2 cellular contexts compared by ENCODE assay signal in the genomic region with DNA sequence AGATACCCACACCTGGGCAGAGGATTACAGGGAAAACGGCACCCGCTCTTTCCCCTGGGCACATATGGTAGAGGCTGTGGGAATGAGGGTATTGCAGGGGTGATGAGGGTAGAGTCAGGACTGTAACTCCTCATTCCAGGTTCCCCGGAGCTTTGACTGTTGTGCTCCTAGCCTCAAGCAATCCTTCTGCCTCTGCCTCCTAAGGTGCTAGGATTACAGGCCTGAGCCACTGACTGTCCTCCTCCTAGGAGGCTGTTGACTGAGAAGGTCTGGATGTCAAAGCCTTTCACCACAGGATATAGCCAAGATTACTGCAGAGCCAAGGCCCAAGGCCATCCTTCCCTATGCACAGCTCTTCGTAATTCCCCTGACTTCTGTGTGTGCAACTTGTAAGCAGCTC.
TF ChIP-seq lines count a peak whose summit lies in the region.

No MANE protein-coding gene starts in this region.

TF ChIP-seq in IMR-90, 13 proteins besides CTCF, POLR2A, EP300 and RAD21:
- TF ChIP-seq MXI1 (IDR thresholded peaks at IDR 0.05; ENCODE audit: borderline replicate concordance, low read depth, low read length) (no peak), MAZ (IDR thresholded peaks at IDR 0.05; ENCODE audit: borderline replicate concordance, low read depth, low read length) (no peak), SMC3 (IDR thresholded peaks at IDR 0.05; ENCODE audit: low read depth, low read length) (no peak), CEBPB (IDR thresholded peaks at IDR 0.05; ENCODE audit: low read depth, low read length) (no peak), MAFK (IDR thresholded peaks at IDR 0.05; ENCODE audit: low read depth, low read length) (no peak), RCOR1 (IDR thresholded peaks at IDR 0.05; ENCODE audit: insufficient replicate concordance, low read length) (no peak), CHD1 (IDR thresholded peaks at IDR 0.05; ENCODE audit: low read depth, low read length) (no peak), NFE2L2 (IDR thresholded peaks at IDR 0.05; ENCODE audit: low read depth, low read length) (no peak), RFX5 (IDR thresholded peaks at IDR 0.05; ENCODE audit: low read depth, low read length) (no peak), BHLHE40 (IDR thresholded peaks at IDR 0.05; ENCODE audit: low read depth, low read length) (no peak), FOS (IDR thresholded peaks at IDR 0.05; ENCODE audit: low read depth, low read length) (no peak)
- TF ChIP-seq, protein P1, sequence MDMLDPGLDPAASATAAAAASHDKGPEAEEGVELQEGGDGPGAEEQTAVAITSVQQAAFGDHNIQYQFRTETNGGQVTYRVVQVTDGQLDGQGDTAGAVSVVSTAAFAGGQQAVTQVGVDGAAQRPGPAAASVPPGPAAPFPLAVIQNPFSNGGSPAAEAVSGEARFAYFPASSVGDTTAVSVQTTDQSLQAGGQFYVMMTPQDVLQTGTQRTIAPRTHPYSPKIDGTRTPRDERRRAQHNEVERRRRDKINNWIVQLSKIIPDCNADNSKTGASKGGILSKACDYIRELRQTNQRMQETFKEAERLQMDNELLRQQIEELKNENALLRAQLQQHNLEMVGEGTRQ (IDR thresholded peaks at IDR 0.05; ENCODE audit: low read depth, low read length), result no peak
- TF ChIP-seq, protein P2, sequence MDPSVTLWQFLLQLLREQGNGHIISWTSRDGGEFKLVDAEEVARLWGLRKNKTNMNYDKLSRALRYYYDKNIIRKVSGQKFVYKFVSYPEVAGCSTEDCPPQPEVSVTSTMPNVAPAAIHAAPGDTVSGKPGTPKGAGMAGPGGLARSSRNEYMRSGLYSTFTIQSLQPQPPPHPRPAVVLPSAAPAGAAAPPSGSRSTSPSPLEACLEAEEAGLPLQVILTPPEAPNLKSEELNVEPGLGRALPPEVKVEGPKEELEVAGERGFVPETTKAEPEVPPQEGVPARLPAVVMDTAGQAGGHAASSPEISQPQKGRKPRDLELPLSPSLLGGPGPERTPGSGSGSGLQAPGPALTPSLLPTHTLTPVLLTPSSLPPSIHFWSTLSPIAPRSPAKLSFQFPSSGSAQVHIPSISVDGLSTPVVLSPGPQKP (IDR thresholded peaks at IDR 0.05; ENCODE audit: borderline replicate concordance, low read depth, low read length), result no peak
TF ChIP-seq in IMR-90: peak in this region for 0.

TF ChIP-seq in K562, 482 proteins besides CTCF, POLR2A, EP300 and RAD21:
- TF ChIP-seq SMARCA4 (IDR thresholded peaks at IDR 0.05) (no peak), EP400 (IDR thresholded peaks at IDR 0.05) (no peak), DNMT1 (IDR thresholded peaks at IDR 0.05) (no peak), GATA2 (CRISPR knock-in tag; IDR thresholded peaks at IDR 0.05) (no peak), SIRT6 (IDR thresholded peaks at IDR 0.05; ENCODE audit: low read depth, low read length) (no peak), ZKSCAN8 (CRISPR knock-in tag; IDR thresholded peaks at IDR 0.05) (no peak), ZNF408 (CRISPR knock-in tag; IDR thresholded peaks at IDR 0.05; ENCODE audit: low read depth) (no peak), ZBTB7A (IDR thresholded peaks at IDR 0.05; ENCODE audit: borderline replicate concordance, control insufficient read depth, low read depth, low read length) (no peak), POLR2H (tag; IDR thresholded peaks at IDR 0.05; ENCODE audit: low read depth) (no peak), HNRNPK (IDR thresholded peaks at IDR 0.05; ENCODE audit: low read depth, low read length, poor library complexity, severe bottlenecking) (no peak), PHTF2 (CRISPR knock-in tag; IDR thresholded peaks at IDR 0.05) (no peak), GABPB2 (CRISPR knock-in tag; conservative IDR thresholded peaks at IDR 0.05) (no peak)
- TF ChIP-seq, protein P3, sequence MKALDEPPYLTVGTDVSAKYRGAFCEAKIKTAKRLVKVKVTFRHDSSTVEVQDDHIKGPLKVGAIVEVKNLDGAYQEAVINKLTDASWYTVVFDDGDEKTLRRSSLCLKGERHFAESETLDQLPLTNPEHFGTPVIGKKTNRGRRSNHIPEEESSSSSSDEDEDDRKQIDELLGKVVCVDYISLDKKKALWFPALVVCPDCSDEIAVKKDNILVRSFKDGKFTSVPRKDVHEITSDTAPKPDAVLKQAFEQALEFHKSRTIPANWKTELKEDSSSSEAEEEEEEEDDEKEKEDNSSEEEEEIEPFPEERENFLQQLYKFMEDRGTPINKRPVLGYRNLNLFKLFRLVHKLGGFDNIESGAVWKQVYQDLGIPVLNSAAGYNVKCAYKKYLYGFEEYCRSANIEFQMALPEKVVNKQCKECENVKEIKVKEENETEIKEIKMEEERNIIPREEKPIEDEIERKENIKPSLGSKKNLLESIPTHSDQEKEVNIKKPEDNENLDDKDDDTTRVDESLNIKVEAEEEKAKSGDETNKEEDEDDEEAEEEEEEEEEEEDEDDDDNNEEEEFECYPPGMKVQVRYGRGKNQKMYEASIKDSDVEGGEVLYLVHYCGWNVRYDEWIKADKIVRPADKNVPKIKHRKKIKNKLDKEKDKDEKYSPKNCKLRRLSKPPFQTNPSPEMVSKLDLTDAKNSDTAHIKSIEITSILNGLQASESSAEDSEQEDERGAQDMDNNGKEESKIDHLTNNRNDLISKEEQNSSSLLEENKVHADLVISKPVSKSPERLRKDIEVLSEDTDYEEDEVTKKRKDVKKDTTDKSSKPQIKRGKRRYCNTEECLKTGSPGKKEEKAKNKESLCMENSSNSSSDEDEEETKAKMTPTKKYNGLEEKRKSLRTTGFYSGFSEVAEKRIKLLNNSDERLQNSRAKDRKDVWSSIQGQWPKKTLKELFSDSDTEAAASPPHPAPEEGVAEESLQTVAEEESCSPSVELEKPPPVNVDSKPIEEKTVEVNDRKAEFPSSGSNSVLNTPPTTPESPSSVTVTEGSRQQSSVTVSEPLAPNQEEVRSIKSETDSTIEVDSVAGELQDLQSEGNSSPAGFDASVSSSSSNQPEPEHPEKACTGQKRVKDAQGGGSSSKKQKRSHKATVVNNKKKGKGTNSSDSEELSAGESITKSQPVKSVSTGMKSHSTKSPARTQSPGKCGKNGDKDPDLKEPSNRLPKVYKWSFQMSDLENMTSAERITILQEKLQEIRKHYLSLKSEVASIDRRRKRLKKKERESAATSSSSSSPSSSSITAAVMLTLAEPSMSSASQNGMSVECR (CRISPR knock-in tag; IDR thresholded peaks at IDR 0.05), result no peak
- TF ChIP-seq, protein P4, sequence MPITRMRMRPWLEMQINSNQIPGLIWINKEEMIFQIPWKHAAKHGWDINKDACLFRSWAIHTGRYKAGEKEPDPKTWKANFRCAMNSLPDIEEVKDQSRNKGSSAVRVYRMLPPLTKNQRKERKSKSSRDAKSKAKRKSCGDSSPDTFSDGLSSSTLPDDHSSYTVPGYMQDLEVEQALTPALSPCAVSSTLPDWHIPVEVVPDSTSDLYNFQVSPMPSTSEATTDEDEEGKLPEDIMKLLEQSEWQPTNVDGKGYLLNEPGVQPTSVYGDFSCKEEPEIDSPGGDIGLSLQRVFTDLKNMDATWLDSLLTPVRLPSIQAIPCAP (CRISPR knock-in tag; IDR thresholded peaks at IDR 0.05; ENCODE audit: borderline replicate concordance), result no peak
- TF ChIP-seq, protein P5, sequence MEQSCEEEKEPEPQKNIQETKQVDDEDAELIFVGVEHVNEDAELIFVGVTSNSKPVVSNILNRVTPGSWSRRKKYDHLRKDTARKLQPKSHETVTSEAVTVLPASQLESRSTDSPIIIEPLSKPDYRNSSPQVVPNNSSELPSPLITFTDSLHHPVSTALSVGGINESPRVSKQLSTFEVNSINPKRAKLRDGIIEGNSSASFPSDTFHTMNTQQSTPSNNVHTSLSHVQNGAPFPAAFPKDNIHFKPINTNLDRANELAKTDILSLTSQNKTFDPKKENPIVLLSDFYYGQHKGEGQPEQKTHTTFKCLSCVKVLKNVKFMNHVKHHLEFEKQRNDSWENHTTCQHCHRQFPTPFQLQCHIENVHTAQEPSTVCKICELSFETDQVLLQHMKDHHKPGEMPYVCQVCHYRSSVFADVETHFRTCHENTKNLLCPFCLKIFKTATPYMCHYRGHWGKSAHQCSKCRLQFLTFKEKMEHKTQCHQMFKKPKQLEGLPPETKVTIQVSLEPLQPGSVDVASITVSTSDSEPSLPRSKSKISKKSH (CRISPR knock-in tag; IDR thresholded peaks at IDR 0.05), result no peak
- TF ChIP-seq, protein P6, sequence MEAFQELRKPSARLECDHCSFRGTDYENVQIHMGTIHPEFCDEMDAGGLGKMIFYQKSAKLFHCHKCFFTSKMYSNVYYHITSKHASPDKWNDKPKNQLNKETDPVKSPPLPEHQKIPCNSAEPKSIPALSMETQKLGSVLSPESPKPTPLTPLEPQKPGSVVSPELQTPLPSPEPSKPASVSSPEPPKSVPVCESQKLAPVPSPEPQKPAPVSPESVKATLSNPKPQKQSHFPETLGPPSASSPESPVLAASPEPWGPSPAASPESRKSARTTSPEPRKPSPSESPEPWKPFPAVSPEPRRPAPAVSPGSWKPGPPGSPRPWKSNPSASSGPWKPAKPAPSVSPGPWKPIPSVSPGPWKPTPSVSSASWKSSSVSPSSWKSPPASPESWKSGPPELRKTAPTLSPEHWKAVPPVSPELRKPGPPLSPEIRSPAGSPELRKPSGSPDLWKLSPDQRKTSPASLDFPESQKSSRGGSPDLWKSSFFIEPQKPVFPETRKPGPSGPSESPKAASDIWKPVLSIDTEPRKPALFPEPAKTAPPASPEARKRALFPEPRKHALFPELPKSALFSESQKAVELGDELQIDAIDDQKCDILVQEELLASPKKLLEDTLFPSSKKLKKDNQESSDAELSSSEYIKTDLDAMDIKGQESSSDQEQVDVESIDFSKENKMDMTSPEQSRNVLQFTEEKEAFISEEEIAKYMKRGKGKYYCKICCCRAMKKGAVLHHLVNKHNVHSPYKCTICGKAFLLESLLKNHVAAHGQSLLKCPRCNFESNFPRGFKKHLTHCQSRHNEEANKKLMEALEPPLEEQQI (IDR thresholded peaks at IDR 0.05), result no peak
- TF ChIP-seq, protein P7, sequence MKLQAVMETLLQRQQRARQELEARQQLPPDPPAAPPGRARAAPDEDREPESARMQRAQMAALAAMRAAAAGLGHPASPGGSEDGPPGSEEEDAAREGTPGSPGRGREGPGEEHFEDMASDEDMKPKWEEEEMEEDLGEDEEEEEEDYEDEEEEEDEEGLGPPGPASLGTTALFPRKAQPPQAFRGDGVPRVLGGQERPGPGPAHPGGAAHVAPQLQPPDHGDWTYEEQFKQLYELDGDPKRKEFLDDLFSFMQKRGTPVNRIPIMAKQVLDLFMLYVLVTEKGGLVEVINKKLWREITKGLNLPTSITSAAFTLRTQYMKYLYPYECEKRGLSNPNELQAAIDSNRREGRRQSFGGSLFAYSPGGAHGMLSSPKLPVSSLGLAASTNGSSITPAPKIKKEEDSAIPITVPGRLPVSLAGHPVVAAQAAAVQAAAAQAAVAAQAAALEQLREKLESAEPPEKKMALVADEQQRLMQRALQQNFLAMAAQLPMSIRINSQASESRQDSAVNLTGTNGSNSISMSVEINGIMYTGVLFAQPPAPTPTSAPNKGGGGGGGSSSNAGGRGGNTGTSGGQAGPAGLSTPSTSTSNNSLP (IDR thresholded peaks at IDR 0.05; ENCODE audit: borderline replicate concordance, low read depth, low read length), result no peak
TF ChIP-seq in K562: peak in this region for 0.
